In genomic region chr10:89053555-89053954, GRCh38 we compare ENCODE assay signal across 1 cellular context.
TF ChIP-seq lines count a peak whose summit lies in the region.

No MANE protein-coding gene starts in this region.

TF ChIP-seq in IMR-90, 13 proteins besides CTCF, POLR2A, EP300 and RAD21 (continued from another document):
- TF ChIP-seq ELK1 (IDR thresholded peaks at IDR 0.05; ENCODE audit: borderline replicate concordance, low read depth, low read length), result no peak
